ENCODE assay signal across 10 cellular contexts in genomic region chr17:78818932-78819331, GRCh38. TPM values are rescaled to one million over a fixed set of nuclear protein-coding genes. Genes with fewer than 3 reads are reported as not detected.
DNase-seq lines count a peak whose midpoint lies in the region; ATAC-seq, FAIRE-seq and TF ChIP-seq lines count a peak whose summit lies in the region.
"Had no signal": no experiment of that assay in that cellular context is flagged by ENCODE, and none has a peak within 500 bp of the region (broad histone marks: within the 10 kb centered on the region; RNA-seq: fewer than 3 reads in every experiment).

No MANE protein-coding gene starts in this region.

- no peaks in the 10 kb centered on the region for H3K9me3 Mint-ChIP-seq in effector memory CD8-positive, alpha-beta T cell
- no peaks in the 10 kb centered on the region for H3K9me3 Mint-ChIP-seq in Caco-2 (ENCODE audit: unreplicated experiment)
- H3K9me3 Mint-ChIP-seq: nephron had no signal

- peak; percentile 46 for ATAC-seq in effector memory CD8-positive, alpha-beta T cell (replicated peaks)
- ATAC-seq in GM18505 (IDR thresholded peaks at IDR 0.05; ENCODE audit: unreplicated experiment) (no peak), GM18909 (IDR thresholded peaks at IDR 0.05; ENCODE audit: poor library complexity, unreplicated experiment) (no peak)

- H3K4me3 Mint-ChIP-seq in effector memory CD8-positive, alpha-beta T cell = peak overlapping the region; percentile 69 to 86
- H3K4me3 Mint-ChIP-seq in Caco-2 (ENCODE audit: unreplicated experiment) = no peak overlapping the region
- H3K4me3 Mint-ChIP-seq: nephron had no signal

- H3K4me3 ChIP-seq in KMS-11 (IDR thresholded peaks at IDR 0.05; ENCODE audit: insufficient read depth, low read depth, low read length) (no peak overlapping the region), small intestine (ENCODE audit: low read depth in 1 of 2, low read length in 2 of 2) (no peak overlapping the region), Caco-2 (ENCODE audit: low read depth, low read length) (no peak overlapping the region)

- intact Hi-C loops in Caco-2 (cut with micrococcal nuclease; ENCODE audit: unreplicated experiment) = no loop called here

- 48 to 73% (median 65%) methylated on average over 6 of the region's 6 CpGs for WGBS in small intestine, 3 donors

- no peak overlapping the region for H2AFZ ChIP-seq in KMS-11 (ENCODE audit: low read depth)

- H3K9ac ChIP-seq in KMS-11 = no peak overlapping the region

- peaks cover 37 to 40% of the 10 kb centered on the region in 2 donors for H3K4me1 Mint-ChIP-seq in effector memory CD8-positive, alpha-beta T cell (ENCODE audit: low read depth in 2 of 2)
- no peaks in the 10 kb centered on the region for H3K4me1 Mint-ChIP-seq in Caco-2 (ENCODE audit: low read depth, unreplicated experiment)

- H3K27me3 ChIP-seq in KMS-11 (ENCODE audit: insufficient read depth, low read depth) (no peaks in the 10 kb centered on the region), small intestine (ENCODE audit: control insufficient read depth in 2 of 2, insufficient read depth in 2 of 2, low read length in 2 of 2) (no peaks in the 10 kb centered on the region), Caco-2 (replicated peaks; ENCODE audit: control insufficient read depth, insufficient read depth, low read length) (no peaks in the 10 kb centered on the region)

- BruUV-seq in Caco-2 (replicated peaks; lab: Mats Ljungman, UMichigan) = no TSS peak

- peak overlapping the region; percentile 89 to 98 for H3K27ac Mint-ChIP-seq in effector memory CD8-positive, alpha-beta T cell
- no peak overlapping the region for H3K27ac Mint-ChIP-seq in Caco-2 (ENCODE audit: unreplicated experiment)
- H3K27ac Mint-ChIP-seq: nephron had no signal

- H3K4me2 ChIP-seq in KMS-11 = no peak overlapping the region

- H3K27ac ChIP-seq in KMS-11 (peak overlapping the region; percentile 74; the same call in 1 of the 2 replicates), small intestine (ENCODE audit: low read depth in 1 of 2, low read length in 1 of 2) (peak overlapping the region; percentile 14 to 71)

- H3K36me3 ChIP-seq in KMS-11 (ENCODE audit: insufficient read depth) = peaks cover 31% of the 10 kb centered on the region; the same call in 1 of the 2 replicates
- peaks cover 16 to 26% of the 10 kb centered on the region in 2 donors for H3K36me3 ChIP-seq in small intestine (ENCODE audit: control insufficient read depth in 2 of 2, insufficient read depth in 2 of 2, low read length in 2 of 2)
- peaks cover 9% of the 10 kb centered on the region for H3K36me3 ChIP-seq in Caco-2 (ENCODE audit: control insufficient read depth, insufficient read depth, low read length)

- CTCF ChIA-PET in Caco-2 (lab: Charles Lee) = no interaction called here

- peaks cover 91% of the 10 kb centered on the region for H3K36me3 Mint-ChIP-seq in effector memory CD8-positive, alpha-beta T cell (ENCODE audit: insufficient read depth)
- peaks cover 85% of the 10 kb centered on the region for H3K36me3 Mint-ChIP-seq in Caco-2 (ENCODE audit: insufficient read depth, unreplicated experiment)

- H4K20me1 ChIP-seq in KMS-11 (ENCODE audit: insufficient read depth) = peaks cover 3% of the 10 kb centered on the region; the same call in 1 of the 2 replicates

- H3K9me3 ChIP-seq in small intestine (ENCODE audit: control insufficient read depth, low read depth) (no peaks in the 10 kb centered on the region), Caco-2 (no peaks in the 10 kb centered on the region)

- TF ChIP-seq CTCF in KMS-11 (conservative IDR thresholded peaks at IDR 0.05; ENCODE audit: low read depth, low read length) = no peak
- TF ChIP-seq CTCF in Caco-2 (IDR thresholded peaks at IDR 0.05; ENCODE audit: insufficient read depth in 1 of 2, low read depth in 1 of 2, low read length in 1 of 2, severe bottlenecking in 1 of 2, unreplicated experiment in 1 of 2) = no peak

- FAIRE-seq in small intestine (lab: Jason Lieb, UNC) = no peak

- no peaks in the 10 kb centered on the region for H3K27me3 Mint-ChIP-seq in effector memory CD8-positive, alpha-beta T cell
- no peaks in the 10 kb centered on the region for H3K27me3 Mint-ChIP-seq in Caco-2 (ENCODE audit: insufficient read depth, unreplicated experiment)

- H3K79me2 ChIP-seq in KMS-11 (ENCODE audit: insufficient read depth, low read depth) = peaks cover 34% of the 10 kb centered on the region; the same call in 1 of the 2 replicates

- no peak for TF ChIP-seq POLR2A in GM18505 (IDR thresholded peaks at IDR 0.05; ENCODE audit: borderline replicate concordance, extremely low read depth, insufficient read depth, insufficient read length)

- peak; percentile 39 for DNase-seq in activated CD4-positive, alpha-beta T cell treated with anti-CD3 and anti-CD28 coated beads for 48 hours
- peak; percentile 47 to 57 (median 50) for DNase-seq in effector memory CD8-positive, alpha-beta T cell
- DNase-seq in small intestine (peak; percentile 45), Caco-2 (no peak), superior temporal gyrus (ENCODE audit: extremely low spot score) (no peak)
- DNase-seq: amygdala had no signal

- POLR2A ChIA-PET in Caco-2 (lab: Charles Lee) = interaction anchor here (0.6 kb wide), 1 partner anchor 13 kb away, joined by 3 read pairs; no protein-coding TSS in a partner anchor

- H3K4me1 ChIP-seq in KMS-11 (ENCODE audit: low read depth, poor library complexity, severe bottlenecking) = peaks cover 60% of the 10 kb centered on the region
- no peaks in the 10 kb centered on the region for H3K4me1 ChIP-seq in small intestine (ENCODE audit: control insufficient read depth in 2 of 2, insufficient read depth in 1 of 2, low read depth in 1 of 2, low read length in 1 of 2)
- H3K4me1 ChIP-seq in Caco-2 = no peaks in the 10 kb centered on the region

RNA-seq across cellular contexts. Expression of gene USP36, which starts 21.7 kb away (rescaled TPM):
- 10 to 100 TPM in 2 of 3 donors, 1 to 10 TPM in 1; 8.1 to 19.6 (median 18.6) TPM for polyA plus RNA-seq in small intestine
- 103 and 108 TPM in 2 replicates for total RNA-seq in Caco-2 (2022)

RNA-seq across cellular contexts. Expression of gene CYTH1, which starts 36.9 kb away (rescaled TPM):
- polyA plus RNA-seq in small intestine = 10 to 100 TPM; 37.6 to 46.3 (median 38.6) TPM
- total RNA-seq in Caco-2 (2022) = 26.5 and 29.6 TPM in 2 replicates

Comparison
In these comparisons a context has a peak if more than half of its experiments do, and no peak if none do; other contexts are left out.
1. DNase-seq: peak in activated CD4-positive, alpha-beta T cell treated with anti-CD3 and anti-CD28 coated beads for 48 hours (single experiment), effector memory CD8-positive, alpha-beta T cell (3 of 3) and small intestine (single experiment); none in Caco-2 (0 of 2) and superior temporal gyrus (single experiment).